Comparison of ENCODE assay signal across 1 cellular context in genomic region chr2:219206442-219207253, GRCh38.
TF ChIP-seq lines count a peak whose summit lies in the region.

TSS of gene ZFAND2B (plus strand) at chr2:219206782. CDS start at chr2:219206988, 206 bp downstream.

TF ChIP-seq in HepG2, 621 proteins besides CTCF, POLR2A, EP300 and RAD21 (continued from another document and continues in another):
- no peak; the same call in 1 of the 2 replicates for TF ChIP-seq ZBTB33 (CRISPR knock-in tag; IDR thresholded peaks at IDR 0.05)
- TF ChIP-seq RFX3 (CRISPR knock-in tag; IDR thresholded peaks at IDR 0.05), result no peak
- TF ChIP-seq STAG1 (CRISPR knock-in tag; IDR thresholded peaks at IDR 0.05), result no peak
- TF ChIP-seq PAXIP1 (CRISPR knock-in tag; conservative IDR thresholded peaks at IDR 0.05), result peak; percentile 73
- no peak for TF ChIP-seq ZNF773 (CRISPR knock-in tag; IDR thresholded peaks at IDR 0.05; ENCODE audit: borderline replicate concordance)
- TF ChIP-seq MAZ (IDR thresholded peaks at IDR 0.05; ENCODE audit: borderline replicate concordance, low read depth, low read length), result peak; percentile 85
- peak; percentile 83; the same call in 1 of the 2 replicates for TF ChIP-seq MAZ (CRISPR knock-in tag; IDR thresholded peaks at IDR 0.05; ENCODE audit: low read depth)
- TF ChIP-seq ZNF414 (CRISPR knock-in tag; IDR thresholded peaks at IDR 0.05), result peak; percentile 79
- peak; percentile 74 for TF ChIP-seq MXD1 (CRISPR knock-in tag; IDR thresholded peaks at IDR 0.05)
- no peak for TF ChIP-seq ZBTB49 (CRISPR knock-in tag; IDR thresholded peaks at IDR 0.05; ENCODE audit: borderline replicate concordance)
- TF ChIP-seq EEA1 (CRISPR knock-in tag; IDR thresholded peaks at IDR 0.05; ENCODE audit: borderline replicate concordance), result no peak; the same call in 1 of the 2 replicates
- TF ChIP-seq KDM3A (CRISPR knock-in tag; IDR thresholded peaks at IDR 0.05; ENCODE audit: low read depth), result no peak
- TF ChIP-seq BCLAF1 (IDR thresholded peaks at IDR 0.05), result no peak
- TF ChIP-seq TBX2 (CRISPR knock-in tag; IDR thresholded peaks at IDR 0.05; ENCODE audit: borderline replicate concordance), result peak; percentile 32; the same call in 1 of the 2 replicates
- TF ChIP-seq CCAR2 (optimal IDR thresholded peaks at IDR 0.05; ENCODE audit: low read depth, low read length), result no peak
- TF ChIP-seq AKAP8 (CRISPR knock-in tag; IDR thresholded peaks at IDR 0.05), result peak; percentile 96
- TF ChIP-seq REPIN1 (CRISPR knock-in tag; IDR thresholded peaks at IDR 0.05; ENCODE audit: borderline replicate concordance, low read depth), result peak; percentile 91; the same call in 1 of the 2 replicates
- peak; percentile 81; the same call in 1 of the 2 replicates for TF ChIP-seq ZBTB34 (CRISPR knock-in tag; IDR thresholded peaks at IDR 0.05)
- TF ChIP-seq ZBTB7A (CRISPR knock-in tag; IDR thresholded peaks at IDR 0.05), result no peak
- no peak for TF ChIP-seq ZBTB4 (CRISPR knock-in tag; IDR thresholded peaks at IDR 0.05; ENCODE audit: borderline replicate concordance)
- TF ChIP-seq ZNF460 (CRISPR knock-in tag; IDR thresholded peaks at IDR 0.05; ENCODE audit: borderline replicate concordance), result no peak; the same call in 1 of the 2 replicates
- TF ChIP-seq SOX6 (IDR thresholded peaks at IDR 0.05), result no peak
- TF ChIP-seq SOX6 (CRISPR knock-in tag; IDR thresholded peaks at IDR 0.05), result peak; percentile 64
- TF ChIP-seq BCL6 (CRISPR knock-in tag; IDR thresholded peaks at IDR 0.05), result no peak; the same call in 1 of the 2 replicates
- TF ChIP-seq MLXIP (CRISPR knock-in tag; IDR thresholded peaks at IDR 0.05; ENCODE audit: borderline replicate concordance), result no peak
- no peak for TF ChIP-seq ZBTB44 (CRISPR knock-in tag; IDR thresholded peaks at IDR 0.05)
- no peak for TF ChIP-seq ELK4 (CRISPR knock-in tag; IDR thresholded peaks at IDR 0.05; ENCODE audit: borderline replicate concordance)
- TF ChIP-seq ZMAT3 (CRISPR knock-in tag; conservative IDR thresholded peaks at IDR 0.05), result peak; percentile 89
- TF ChIP-seq NR0B2 (CRISPR knock-in tag; IDR thresholded peaks at IDR 0.05), result no peak
